Comparison of ENCODE assay signal across 8 cellular contexts in the genomic region with DNA sequence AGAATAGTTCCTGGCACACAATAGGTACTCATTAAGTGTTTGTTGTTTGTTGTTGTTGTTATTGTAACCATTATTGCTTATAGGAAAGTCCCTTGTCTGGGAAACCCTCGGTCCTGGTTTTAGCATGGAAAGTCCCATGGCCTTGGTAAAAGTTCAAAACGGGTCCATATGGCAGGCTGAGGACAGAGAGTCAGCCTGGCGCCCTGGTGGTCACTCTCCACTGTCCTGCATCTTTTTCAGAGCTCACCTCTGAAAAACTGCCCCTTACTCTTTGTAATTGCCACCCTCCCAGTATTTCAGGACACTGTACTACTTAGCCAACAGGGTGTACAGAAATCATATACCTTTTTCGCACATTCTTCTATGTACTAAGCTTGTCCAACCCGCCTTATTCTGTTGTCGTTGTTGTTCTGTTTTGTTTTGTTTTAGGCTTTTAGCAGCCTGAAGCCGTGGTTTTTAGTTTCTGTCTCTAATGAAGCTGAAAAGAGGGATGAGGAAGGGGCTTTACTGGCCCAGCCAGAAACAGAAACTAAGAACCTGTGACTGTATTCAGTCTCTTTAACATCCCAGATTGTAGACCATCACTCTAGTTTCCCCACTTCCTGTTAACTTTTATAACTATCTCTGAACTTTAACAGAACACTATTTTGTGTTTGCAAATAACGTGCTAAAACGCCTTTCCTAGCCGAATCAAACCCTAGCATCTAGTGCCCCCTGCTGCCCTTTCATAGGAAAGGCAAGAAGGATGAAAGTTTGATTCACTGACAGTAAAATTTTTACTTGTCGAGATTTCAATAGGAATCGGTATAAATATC. TPM values are rescaled to one million over a fixed set of nuclear protein-coding genes. Genes with fewer than 3 reads are reported as not detected.
DNase-seq lines count a peak whose midpoint lies in the region; ATAC-seq and TF ChIP-seq lines count a peak whose summit lies in the region.

No MANE protein-coding gene starts in this region.

- intact Hi-C loops in transverse colon (cut with DNase I; ENCODE audit: low total_unique reads) = loop anchor here (5.0 to 10.0 kb wide), 3 partner anchors 86 to 246 kb away; a partner anchor contains a TSS

- no peak overlapping the region for H3K4me3 Mint-ChIP-seq in CD8-positive, alpha-beta memory T cell
- no peak overlapping the region for H3K4me3 Mint-ChIP-seq in neural crest cell

- in situ Hi-C loops in transverse colon (cut with MboI; ENCODE audit: low pct_ligation_motif_present in 1 of 4, low pct_unique_long_range_greater_than_20kb in 1 of 4, low sequenced_read_pairs in 3 of 4) = loop anchor here (5.0 to 25.0 kb wide), 4 partner anchors 66 to 401 kb away; a partner anchor contains a TSS

- peaks cover 0 to 2% of the 10 kb centered on the region in 2 donors for H3K27me3 Mint-ChIP-seq in CD8-positive, alpha-beta memory T cell
- no peaks in the 10 kb centered on the region for H3K27me3 Mint-ChIP-seq in neural crest cell (ENCODE audit: low read depth)

- WGBS in transverse colon (ENCODE audit: low coverage in 1 of 2), 2 donors = 10 to 17% methylated on average over 10 to 12 of the region's 12 CpGs

- CTCF ChIA-PET in CD8-positive, alpha-beta memory T cell (lab: Charles Lee) = interaction anchor here (0.8 to 4.2 kb wide), 13 partner anchors 8 to 400 kb away, joined by 3 to 60 read pairs (median 5); a partner anchor contains a TSS

- H3K9me3 ChIP-seq in CD8-positive, alpha-beta memory T cell (ENCODE audit: low read length) = no peaks in the 10 kb centered on the region
- H3K9me3 ChIP-seq in transverse colon = no peaks in the 10 kb centered on the region

- peaks cover 4% of the 10 kb centered on the region for H3K4me1 ChIP-seq in CD8-positive, alpha-beta memory T cell (ENCODE audit: insufficient read depth, low read length)
- H3K4me1 ChIP-seq in transverse colon = peaks cover 0 to 24% (median 18%) of the 10 kb centered on the region in 4 donors

- no peak for TF ChIP-seq POLR2A in transverse colon (IDR thresholded peaks at IDR 0.05)

- TF ChIP-seq CTCF in fibroblast of villous mesenchyme (IDR thresholded peaks at IDR 0.05; ENCODE audit: insufficient read depth, low read depth, low read length) = peak; percentile 82
- TF ChIP-seq CTCF in neural crest cell (conservative IDR thresholded peaks at IDR 0.05) = peak; percentile 98
- peak; percentile 85 to 96 (median 87) for TF ChIP-seq CTCF in transverse colon (IDR thresholded peaks at IDR 0.05)

- DNase-seq in CD8-positive, alpha-beta memory T cell = peak; percentile 28 to 71 (median 62)
- DNase-seq in HuH-7 (ENCODE audit: low spot score) (peak; percentile 65), OCI-M1 (lab: John Stamatoyannopoulos, UW) (peak; percentile 91), fibroblast of villous mesenchyme (ENCODE audit: low read depth) (peak; percentile 84), neural crest cell (ENCODE audit: low read depth, low spot score) (peak; percentile 37), transverse colon (peak; percentile 70)
- DNase-seq in activated T-cell treated with anti-CD3 and anti-CD28 coated beads, Interleukin-2, amount 50 U/mL, for 48 hours = peak; percentile 47 to 62

- no peak overlapping the region for H3K27ac ChIP-seq in CD8-positive, alpha-beta memory T cell (ENCODE audit: low read depth, low read length)
- H3K27ac ChIP-seq in transverse colon = peak overlapping the region; percentile 83 to 90 (median 85)

- no peaks in the 10 kb centered on the region for H3K4me1 Mint-ChIP-seq in CD8-positive, alpha-beta memory T cell
- peaks cover 9% of the 10 kb centered on the region for H3K4me1 Mint-ChIP-seq in neural crest cell

- no peaks in the 10 kb centered on the region for H3K27me3 ChIP-seq in CD8-positive, alpha-beta memory T cell (ENCODE audit: insufficient read depth, low read length, poor library complexity, severe bottlenecking)
- H3K27me3 ChIP-seq in transverse colon = no peaks in the 10 kb centered on the region

- H3K4me3 ChIP-seq in CD8-positive, alpha-beta memory T cell (ENCODE audit: low read length) = peak overlapping the region; percentile 72
- peak overlapping the region; percentile 80 for H3K4me3 ChIP-seq in fibroblast of villous mesenchyme (ENCODE audit: low read depth, low read length)
- peak overlapping the region in 3 of 4 donors; percentile 55 to 84 (median 70) for H3K4me3 ChIP-seq in transverse colon

- TF ChIP-seq EP300 in transverse colon (IDR thresholded peaks at IDR 0.05; ENCODE audit: low read depth) = no peak

- peak; percentile 42 for ATAC-seq in GM19455 (IDR thresholded peaks at IDR 0.05; ENCODE audit: unreplicated experiment)

- no peak overlapping the region for H3K27ac Mint-ChIP-seq in CD8-positive, alpha-beta memory T cell
- no peak overlapping the region for H3K27ac Mint-ChIP-seq in neural crest cell (ENCODE audit: unreplicated experiment)

- no peaks in the 10 kb centered on the region for H3K9me3 Mint-ChIP-seq in CD8-positive, alpha-beta memory T cell
- no peaks in the 10 kb centered on the region for H3K9me3 Mint-ChIP-seq in neural crest cell

- H3K36me3 ChIP-seq in CD8-positive, alpha-beta memory T cell (ENCODE audit: insufficient read depth, low read length) = no peaks in the 10 kb centered on the region
- H3K36me3 ChIP-seq in transverse colon = no peaks in the 10 kb centered on the region

- no peaks in the 10 kb centered on the region for H3K36me3 Mint-ChIP-seq in CD8-positive, alpha-beta memory T cell
- peaks cover 7% of the 10 kb centered on the region for H3K36me3 Mint-ChIP-seq in neural crest cell (ENCODE audit: low read depth)

- POLR2A ChIA-PET in CD8-positive, alpha-beta memory T cell (lab: Charles Lee) = no interaction called here

RNA-seq across cellular contexts. Expression of a gene that starts 7.6 kb away (rescaled TPM):
- total RNA-seq in CD8-positive, alpha-beta memory T cell = 10 to 100 TPM; 20.1 to 23.7 TPM
- polyA plus RNA-seq in CD8-positive, alpha-beta memory T cell = 27.3 TPM
- total RNA-seq in fibroblast of villous mesenchyme (18.7 and 31.1 TPM in 2 replicates), neural crest cell (25.0 and 27.8 TPM in 2 replicates), transverse colon (10 to 100 TPM in 3 of 4 donors, not detected in 1; 12.5 to 35.8 (median 19.4) TPM)

Comparison
In these comparisons a context has a peak if more than half of its experiments do, and no peak if none do; other contexts are left out.
1. DNase-seq: peak in every context shown above with its lines; median percentile 91 in OCI-M1; 84 in fibroblast of villous mesenchyme; 70 in transverse colon; 65 in HuH-7; 62 in CD8-positive, alpha-beta memory T cell; 54 in activated T-cell treated with anti-CD3 and anti-CD28 coated beads, Interleukin-2, amount 50 U/mL, for 48 hours; 37 in neural crest cell.